Comparison of ENCODE assay signal across 1 cellular context in the genomic region with DNA sequence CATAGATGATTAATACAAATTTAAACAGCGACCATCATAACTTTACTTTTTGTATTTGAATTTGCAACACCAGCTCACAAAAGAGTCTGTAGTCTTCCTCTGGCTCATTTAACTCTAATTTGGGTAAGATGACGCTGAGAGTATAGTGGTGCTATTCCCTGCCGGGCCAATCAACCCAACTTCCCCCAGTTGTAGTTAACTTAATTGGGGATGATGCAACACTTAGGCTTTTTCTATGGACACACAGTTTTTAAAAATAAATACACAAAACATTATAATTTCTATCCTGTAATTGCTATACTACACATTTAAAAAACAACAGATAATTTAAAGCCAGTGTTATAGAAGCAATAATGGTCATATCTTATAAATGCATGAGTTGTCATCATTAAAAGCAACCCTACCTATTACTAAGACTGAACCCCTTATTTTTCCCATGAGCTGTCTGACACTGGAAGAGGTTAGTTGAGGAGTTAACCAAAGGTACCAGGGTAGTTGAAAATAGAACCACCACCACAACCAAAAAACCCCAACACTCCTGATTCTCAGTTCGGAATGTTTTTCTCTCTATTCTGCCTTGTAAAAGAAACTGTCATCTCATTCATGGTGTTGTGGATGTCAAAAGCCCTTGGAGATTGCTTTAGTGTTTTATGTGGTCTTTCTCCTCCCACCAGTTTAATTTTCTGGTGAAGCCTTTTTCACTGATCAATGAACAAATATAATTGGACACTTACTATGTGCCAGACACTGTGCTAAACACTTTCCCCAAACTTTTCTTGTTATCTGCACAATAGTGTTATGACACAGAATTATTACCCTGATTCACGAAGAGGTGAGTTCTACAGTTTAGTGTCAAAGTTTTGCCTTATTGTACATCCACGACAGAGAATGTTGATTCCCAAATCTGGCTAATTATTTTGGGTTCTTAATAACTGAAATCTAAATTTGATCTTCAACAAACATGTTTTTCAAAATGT.
TF ChIP-seq lines count a peak whose summit lies in the region.

No MANE protein-coding gene starts in this region.

TF ChIP-seq in K562, 482 proteins besides CTCF, POLR2A, EP300 and RAD21 (continued from another document and continues in another):
- TF ChIP-seq, protein P1, sequence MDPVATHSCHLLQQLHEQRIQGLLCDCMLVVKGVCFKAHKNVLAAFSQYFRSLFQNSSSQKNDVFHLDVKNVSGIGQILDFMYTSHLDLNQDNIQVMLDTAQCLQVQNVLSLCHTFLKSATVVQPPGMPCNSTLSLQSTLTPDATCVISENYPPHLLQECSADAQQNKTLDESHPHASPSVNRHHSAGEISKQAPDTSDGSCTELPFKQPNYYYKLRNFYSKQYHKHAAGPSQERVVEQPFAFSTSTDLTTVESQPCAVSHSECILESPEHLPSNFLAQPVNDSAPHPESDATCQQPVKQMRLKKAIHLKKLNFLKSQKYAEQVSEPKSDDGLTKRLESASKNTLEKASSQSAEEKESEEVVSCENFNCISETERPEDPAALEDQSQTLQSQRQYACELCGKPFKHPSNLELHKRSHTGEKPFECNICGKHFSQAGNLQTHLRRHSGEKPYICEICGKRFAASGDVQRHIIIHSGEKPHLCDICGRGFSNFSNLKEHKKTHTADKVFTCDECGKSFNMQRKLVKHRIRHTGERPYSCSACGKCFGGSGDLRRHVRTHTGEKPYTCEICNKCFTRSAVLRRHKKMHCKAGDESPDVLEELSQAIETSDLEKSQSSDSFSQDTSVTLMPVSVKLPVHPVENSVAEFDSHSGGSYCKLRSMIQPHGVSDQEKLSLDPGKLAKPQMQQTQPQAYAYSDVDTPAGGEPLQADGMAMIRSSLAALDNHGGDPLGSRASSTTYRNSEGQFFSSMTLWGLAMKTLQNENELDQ (CRISPR knock-in tag; IDR thresholded peaks at IDR 0.05; ENCODE audit: borderline replicate concordance) = no peak
- peak; percentile 86 for TF ChIP-seq CEBPG (CRISPR knock-in tag; IDR thresholded peaks at IDR 0.05)
- TF ChIP-seq CEBPG (tag; conservative IDR thresholded peaks at IDR 0.05 in 1 of 2, IDR thresholded peaks at IDR 0.05 in 1 of 2) = peak; percentile 95 to 98
- 0 out of 2 replicates have a peak, but pooled peaks have one; percentile 8 for TF ChIP-seq ELF1 (tag; IDR thresholded peaks at IDR 0.05)
- TF ChIP-seq THRAP3 (IDR thresholded peaks at IDR 0.05; ENCODE audit: borderline replicate concordance) = no peak
- TF ChIP-seq, protein P2, sequence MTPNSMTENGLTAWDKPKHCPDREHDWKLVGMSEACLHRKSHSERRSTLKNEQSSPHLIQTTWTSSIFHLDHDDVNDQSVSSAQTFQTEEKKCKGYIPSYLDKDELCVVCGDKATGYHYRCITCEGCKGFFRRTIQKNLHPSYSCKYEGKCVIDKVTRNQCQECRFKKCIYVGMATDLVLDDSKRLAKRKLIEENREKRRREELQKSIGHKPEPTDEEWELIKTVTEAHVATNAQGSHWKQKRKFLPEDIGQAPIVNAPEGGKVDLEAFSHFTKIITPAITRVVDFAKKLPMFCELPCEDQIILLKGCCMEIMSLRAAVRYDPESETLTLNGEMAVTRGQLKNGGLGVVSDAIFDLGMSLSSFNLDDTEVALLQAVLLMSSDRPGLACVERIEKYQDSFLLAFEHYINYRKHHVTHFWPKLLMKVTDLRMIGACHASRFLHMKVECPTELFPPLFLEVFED (CRISPR knock-in tag; conservative IDR thresholded peaks at IDR 0.05) = no peak
- peak; percentile 53; the same call in 1 of the 2 replicates for TF ChIP-seq ZKSCAN8 (CRISPR knock-in tag; IDR thresholded peaks at IDR 0.05)
- TF ChIP-seq, protein P3, sequence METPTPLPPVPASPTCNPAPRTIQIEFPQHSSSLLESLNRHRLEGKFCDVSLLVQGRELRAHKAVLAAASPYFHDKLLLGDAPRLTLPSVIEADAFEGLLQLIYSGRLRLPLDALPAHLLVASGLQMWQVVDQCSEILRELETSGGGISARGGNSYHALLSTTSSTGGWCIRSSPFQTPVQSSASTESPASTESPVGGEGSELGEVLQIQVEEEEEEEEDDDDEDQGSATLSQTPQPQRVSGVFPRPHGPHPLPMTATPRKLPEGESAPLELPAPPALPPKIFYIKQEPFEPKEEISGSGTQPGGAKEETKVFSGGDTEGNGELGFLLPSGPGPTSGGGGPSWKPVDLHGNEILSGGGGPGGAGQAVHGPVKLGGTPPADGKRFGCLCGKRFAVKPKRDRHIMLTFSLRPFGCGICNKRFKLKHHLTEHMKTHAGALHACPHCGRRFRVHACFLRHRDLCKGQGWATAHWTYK (CRISPR knock-in tag; IDR thresholded peaks at IDR 0.05) = 0 out of 2 replicates have a peak, but pooled peaks have one; percentile 65
- no peak for TF ChIP-seq BACH1 (tag; IDR thresholded peaks at IDR 0.05)
- TF ChIP-seq, protein P4, sequence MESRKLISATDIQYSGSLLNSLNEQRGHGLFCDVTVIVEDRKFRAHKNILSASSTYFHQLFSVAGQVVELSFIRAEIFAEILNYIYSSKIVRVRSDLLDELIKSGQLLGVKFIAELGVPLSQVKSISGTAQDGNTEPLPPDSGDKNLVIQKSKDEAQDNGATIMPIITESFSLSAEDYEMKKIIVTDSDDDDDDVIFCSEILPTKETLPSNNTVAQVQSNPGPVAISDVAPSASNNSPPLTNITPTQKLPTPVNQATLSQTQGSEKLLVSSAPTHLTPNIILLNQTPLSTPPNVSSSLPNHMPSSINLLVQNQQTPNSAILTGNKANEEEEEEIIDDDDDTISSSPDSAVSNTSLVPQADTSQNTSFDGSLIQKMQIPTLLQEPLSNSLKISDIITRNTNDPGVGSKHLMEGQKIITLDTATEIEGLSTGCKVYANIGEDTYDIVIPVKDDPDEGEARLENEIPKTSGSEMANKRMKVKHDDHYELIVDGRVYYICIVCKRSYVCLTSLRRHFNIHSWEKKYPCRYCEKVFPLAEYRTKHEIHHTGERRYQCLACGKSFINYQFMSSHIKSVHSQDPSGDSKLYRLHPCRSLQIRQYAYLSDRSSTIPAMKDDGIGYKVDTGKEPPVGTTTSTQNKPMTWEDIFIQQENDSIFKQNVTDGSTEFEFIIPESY (CRISPR knock-in tag; IDR thresholded peaks at IDR 0.05) = no peak
- TF ChIP-seq, protein P5, sequence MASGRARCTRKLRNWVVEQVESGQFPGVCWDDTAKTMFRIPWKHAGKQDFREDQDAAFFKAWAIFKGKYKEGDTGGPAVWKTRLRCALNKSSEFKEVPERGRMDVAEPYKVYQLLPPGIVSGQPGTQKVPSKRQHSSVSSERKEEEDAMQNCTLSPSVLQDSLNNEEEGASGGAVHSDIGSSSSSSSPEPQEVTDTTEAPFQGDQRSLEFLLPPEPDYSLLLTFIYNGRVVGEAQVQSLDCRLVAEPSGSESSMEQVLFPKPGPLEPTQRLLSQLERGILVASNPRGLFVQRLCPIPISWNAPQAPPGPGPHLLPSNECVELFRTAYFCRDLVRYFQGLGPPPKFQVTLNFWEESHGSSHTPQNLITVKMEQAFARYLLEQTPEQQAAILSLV (tag; IDR thresholded peaks at IDR 0.05) = peak; percentile 69; the same call in 1 of the 2 replicates
- no peak for TF ChIP-seq GTF2F1 (IDR thresholded peaks at IDR 0.05; ENCODE audit: low read depth, low read length)
- no peak for TF ChIP-seq LCOR (CRISPR knock-in tag; IDR thresholded peaks at IDR 0.05)
- TF ChIP-seq, protein P6, sequence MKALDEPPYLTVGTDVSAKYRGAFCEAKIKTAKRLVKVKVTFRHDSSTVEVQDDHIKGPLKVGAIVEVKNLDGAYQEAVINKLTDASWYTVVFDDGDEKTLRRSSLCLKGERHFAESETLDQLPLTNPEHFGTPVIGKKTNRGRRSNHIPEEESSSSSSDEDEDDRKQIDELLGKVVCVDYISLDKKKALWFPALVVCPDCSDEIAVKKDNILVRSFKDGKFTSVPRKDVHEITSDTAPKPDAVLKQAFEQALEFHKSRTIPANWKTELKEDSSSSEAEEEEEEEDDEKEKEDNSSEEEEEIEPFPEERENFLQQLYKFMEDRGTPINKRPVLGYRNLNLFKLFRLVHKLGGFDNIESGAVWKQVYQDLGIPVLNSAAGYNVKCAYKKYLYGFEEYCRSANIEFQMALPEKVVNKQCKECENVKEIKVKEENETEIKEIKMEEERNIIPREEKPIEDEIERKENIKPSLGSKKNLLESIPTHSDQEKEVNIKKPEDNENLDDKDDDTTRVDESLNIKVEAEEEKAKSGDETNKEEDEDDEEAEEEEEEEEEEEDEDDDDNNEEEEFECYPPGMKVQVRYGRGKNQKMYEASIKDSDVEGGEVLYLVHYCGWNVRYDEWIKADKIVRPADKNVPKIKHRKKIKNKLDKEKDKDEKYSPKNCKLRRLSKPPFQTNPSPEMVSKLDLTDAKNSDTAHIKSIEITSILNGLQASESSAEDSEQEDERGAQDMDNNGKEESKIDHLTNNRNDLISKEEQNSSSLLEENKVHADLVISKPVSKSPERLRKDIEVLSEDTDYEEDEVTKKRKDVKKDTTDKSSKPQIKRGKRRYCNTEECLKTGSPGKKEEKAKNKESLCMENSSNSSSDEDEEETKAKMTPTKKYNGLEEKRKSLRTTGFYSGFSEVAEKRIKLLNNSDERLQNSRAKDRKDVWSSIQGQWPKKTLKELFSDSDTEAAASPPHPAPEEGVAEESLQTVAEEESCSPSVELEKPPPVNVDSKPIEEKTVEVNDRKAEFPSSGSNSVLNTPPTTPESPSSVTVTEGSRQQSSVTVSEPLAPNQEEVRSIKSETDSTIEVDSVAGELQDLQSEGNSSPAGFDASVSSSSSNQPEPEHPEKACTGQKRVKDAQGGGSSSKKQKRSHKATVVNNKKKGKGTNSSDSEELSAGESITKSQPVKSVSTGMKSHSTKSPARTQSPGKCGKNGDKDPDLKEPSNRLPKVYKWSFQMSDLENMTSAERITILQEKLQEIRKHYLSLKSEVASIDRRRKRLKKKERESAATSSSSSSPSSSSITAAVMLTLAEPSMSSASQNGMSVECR (CRISPR knock-in tag; IDR thresholded peaks at IDR 0.05) = no peak
- TF ChIP-seq ETV1 (tag; conservative IDR thresholded peaks at IDR 0.05; ENCODE audit: low read depth) = no peak
- TF ChIP-seq HNRNPL (IDR thresholded peaks at IDR 0.05; ENCODE audit: low read depth, low read length) = no peak
- TF ChIP-seq, protein P7, sequence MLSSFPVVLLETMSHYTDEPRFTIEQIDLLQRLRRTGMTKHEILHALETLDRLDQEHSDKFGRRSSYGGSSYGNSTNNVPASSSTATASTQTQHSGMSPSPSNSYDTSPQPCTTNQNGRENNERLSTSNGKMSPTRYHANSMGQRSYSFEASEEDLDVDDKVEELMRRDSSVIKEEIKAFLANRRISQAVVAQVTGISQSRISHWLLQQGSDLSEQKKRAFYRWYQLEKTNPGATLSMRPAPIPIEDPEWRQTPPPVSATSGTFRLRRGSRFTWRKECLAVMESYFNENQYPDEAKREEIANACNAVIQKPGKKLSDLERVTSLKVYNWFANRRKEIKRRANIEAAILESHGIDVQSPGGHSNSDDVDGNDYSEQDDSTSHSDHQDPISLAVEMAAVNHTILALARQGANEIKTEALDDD (IDR thresholded peaks at IDR 0.05) = peak; percentile 87
- TF ChIP-seq NCOA4 (IDR thresholded peaks at IDR 0.05; ENCODE audit: partially characterized antibody) = no peak
- TF ChIP-seq, protein P8, sequence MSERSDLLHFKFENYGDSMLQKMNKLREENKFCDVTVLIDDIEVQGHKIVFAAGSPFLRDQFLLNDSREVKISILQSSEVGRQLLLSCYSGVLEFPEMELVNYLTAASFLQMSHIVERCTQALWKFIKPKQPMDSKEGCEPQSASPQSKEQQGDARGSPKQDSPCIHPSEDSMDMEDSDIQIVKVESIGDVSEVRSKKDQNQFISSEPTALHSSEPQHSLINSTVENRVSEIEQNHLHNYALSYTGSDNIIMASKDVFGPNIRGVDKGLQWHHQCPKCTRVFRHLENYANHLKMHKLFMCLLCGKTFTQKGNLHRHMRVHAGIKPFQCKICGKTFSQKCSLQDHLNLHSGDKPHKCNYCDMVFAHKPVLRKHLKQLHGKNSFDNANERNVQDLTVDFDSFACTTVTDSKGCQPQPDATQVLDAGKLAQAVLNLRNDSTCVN (CRISPR knock-in tag; IDR thresholded peaks at IDR 0.05) = no peak
- TF ChIP-seq, protein P9, sequence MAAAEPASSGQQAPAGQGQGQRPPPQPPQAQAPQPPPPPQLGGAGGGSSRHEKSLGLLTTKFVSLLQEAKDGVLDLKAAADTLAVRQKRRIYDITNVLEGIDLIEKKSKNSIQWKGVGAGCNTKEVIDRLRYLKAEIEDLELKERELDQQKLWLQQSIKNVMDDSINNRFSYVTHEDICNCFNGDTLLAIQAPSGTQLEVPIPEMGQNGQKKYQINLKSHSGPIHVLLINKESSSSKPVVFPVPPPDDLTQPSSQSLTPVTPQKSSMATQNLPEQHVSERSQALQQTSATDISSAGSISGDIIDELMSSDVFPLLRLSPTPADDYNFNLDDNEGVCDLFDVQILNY (CRISPR knock-in tag; IDR thresholded peaks at IDR 0.05) = no peak
- 0 out of 2 replicates have a peak, but pooled peaks have one; percentile 23 for TF ChIP-seq PTTG1 (tag; IDR thresholded peaks at IDR 0.05; ENCODE audit: low read depth)
- no peak for TF ChIP-seq ZNF282 (CRISPR knock-in tag; IDR thresholded peaks at IDR 0.05)
- no peak for TF ChIP-seq CSDE1 (IDR thresholded peaks at IDR 0.05)
- TF ChIP-seq TCF3 (CRISPR knock-in tag; IDR thresholded peaks at IDR 0.05) = no peak
- peak; percentile 33; the same call in 1 of the 2 replicates for TF ChIP-seq ZNF3 (CRISPR knock-in tag; IDR thresholded peaks at IDR 0.05)
- TF ChIP-seq, protein P10, sequence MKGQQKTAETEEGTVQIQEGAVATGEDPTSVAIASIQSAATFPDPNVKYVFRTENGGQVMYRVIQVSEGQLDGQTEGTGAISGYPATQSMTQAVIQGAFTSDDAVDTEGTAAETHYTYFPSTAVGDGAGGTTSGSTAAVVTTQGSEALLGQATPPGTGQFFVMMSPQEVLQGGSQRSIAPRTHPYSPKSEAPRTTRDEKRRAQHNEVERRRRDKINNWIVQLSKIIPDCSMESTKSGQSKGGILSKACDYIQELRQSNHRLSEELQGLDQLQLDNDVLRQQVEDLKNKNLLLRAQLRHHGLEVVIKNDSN (CRISPR knock-in tag; IDR thresholded peaks at IDR 0.05) = no peak
- TF ChIP-seq, protein P11, sequence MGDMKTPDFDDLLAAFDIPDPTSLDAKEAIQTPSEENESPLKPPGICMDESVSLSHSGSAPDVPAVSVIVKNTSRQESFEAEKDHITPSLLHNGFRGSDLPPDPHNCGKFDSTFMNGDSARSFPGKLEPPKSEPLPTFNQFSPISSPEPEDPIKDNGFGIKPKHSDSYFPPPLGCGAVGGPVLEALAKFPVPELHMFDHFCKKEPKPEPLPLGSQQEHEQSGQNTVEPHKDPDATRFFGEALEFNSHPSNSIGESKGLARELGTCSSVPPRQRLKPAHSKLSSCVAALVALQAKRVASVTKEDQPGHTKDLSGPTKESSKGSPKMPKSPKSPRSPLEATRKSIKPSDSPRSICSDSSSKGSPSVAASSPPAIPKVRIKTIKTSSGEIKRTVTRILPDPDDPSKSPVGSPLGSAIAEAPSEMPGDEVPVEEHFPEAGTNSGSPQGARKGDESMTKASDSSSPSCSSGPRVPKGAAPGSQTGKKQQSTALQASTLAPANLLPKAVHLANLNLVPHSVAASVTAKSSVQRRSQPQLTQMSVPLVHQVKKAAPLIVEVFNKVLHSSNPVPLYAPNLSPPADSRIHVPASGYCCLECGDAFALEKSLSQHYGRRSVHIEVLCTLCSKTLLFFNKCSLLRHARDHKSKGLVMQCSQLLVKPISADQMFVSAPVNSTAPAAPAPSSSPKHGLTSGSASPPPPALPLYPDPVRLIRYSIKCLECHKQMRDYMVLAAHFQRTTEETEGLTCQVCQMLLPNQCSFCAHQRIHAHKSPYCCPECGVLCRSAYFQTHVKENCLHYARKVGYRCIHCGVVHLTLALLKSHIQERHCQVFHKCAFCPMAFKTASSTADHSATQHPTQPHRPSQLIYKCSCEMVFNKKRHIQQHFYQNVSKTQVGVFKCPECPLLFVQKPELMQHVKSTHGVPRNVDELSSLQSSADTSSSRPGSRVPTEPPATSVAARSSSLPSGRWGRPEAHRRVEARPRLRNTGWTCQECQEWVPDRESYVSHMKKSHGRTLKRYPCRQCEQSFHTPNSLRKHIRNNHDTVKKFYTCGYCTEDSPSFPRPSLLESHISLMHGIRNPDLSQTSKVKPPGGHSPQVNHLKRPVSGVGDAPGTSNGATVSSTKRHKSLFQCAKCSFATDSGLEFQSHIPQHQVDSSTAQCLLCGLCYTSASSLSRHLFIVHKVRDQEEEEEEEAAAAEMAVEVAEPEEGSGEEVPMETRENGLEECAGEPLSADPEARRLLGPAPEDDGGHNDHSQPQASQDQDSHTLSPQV (IDR thresholded peaks at IDR 0.05) = no peak; the same call in 1 of the 2 replicates
- 0 out of 2 replicates have a peak, but pooled peaks have one; percentile 66 for TF ChIP-seq ZNF551 (CRISPR knock-in tag; IDR thresholded peaks at IDR 0.05)
- TF ChIP-seq ZNF717 (CRISPR knock-in tag; IDR thresholded peaks at IDR 0.05) = 0 out of 2 replicates have a peak, but pooled peaks have one; percentile 48
